1 cellular context compared by ENCODE assay signal in the genomic region with DNA sequence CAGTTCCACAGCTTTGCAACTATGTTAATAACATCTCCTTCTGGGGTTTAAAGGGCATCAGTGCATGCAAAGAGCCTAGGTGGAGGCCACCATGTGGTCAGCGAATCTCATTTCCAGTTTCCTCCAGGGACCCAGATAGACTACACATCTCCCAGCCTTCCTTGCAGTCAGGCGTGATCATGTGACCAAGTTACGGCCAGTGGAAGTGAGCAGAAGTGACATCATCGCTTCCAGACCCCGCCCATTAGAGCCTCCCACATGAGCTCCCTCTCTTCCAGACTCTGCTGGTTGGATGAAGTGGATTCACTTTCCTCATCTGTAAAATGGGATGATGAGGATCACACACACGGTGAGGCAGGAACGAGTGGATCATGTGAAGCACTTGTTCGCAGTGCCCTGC.
TF ChIP-seq lines count a peak whose summit lies in the region.

No MANE protein-coding gene starts in this region.

TF ChIP-seq in HEK293, 187 proteins besides CTCF, POLR2A, EP300 and RAD21 (continued from another document):
- TF ChIP-seq PATZ1 (tag by site-specific recombination; IDR thresholded peaks at IDR 0.05) (no peak), ZNF664 (tag by site-specific recombination; IDR thresholded peaks at IDR 0.05) (no peak), ZNF174 (tag by site-specific recombination; IDR thresholded peaks at IDR 0.05) (no peak), ZNF843 (tag by site-specific recombination; IDR thresholded peaks at IDR 0.05) (no peak), MZF1 (tag by site-specific recombination; IDR thresholded peaks at IDR 0.05; ENCODE audit: borderline replicate concordance) (no peak), YY1 (tag by site-specific recombination; IDR thresholded peaks at IDR 0.05) (no peak), BCL11B (tag by site-specific recombination; IDR thresholded peaks at IDR 0.05; ENCODE audit: low read depth) (no peak)
